1 cellular context compared by ENCODE assay signal in genomic region chr4:185332575-185333464, GRCh38.
TF ChIP-seq lines count a peak whose summit lies in the region.

No MANE protein-coding gene starts in this region.

TF ChIP-seq in HepG2, 621 proteins besides CTCF, POLR2A, EP300 and RAD21 (continued from another document):
- TF ChIP-seq ZNF672 (CRISPR knock-in tag; IDR thresholded peaks at IDR 0.05), result no peak
- TF ChIP-seq IRF1 (CRISPR knock-in tag; IDR thresholded peaks at IDR 0.05; ENCODE audit: low read depth), result no peak
- TF ChIP-seq, protein P1, sequence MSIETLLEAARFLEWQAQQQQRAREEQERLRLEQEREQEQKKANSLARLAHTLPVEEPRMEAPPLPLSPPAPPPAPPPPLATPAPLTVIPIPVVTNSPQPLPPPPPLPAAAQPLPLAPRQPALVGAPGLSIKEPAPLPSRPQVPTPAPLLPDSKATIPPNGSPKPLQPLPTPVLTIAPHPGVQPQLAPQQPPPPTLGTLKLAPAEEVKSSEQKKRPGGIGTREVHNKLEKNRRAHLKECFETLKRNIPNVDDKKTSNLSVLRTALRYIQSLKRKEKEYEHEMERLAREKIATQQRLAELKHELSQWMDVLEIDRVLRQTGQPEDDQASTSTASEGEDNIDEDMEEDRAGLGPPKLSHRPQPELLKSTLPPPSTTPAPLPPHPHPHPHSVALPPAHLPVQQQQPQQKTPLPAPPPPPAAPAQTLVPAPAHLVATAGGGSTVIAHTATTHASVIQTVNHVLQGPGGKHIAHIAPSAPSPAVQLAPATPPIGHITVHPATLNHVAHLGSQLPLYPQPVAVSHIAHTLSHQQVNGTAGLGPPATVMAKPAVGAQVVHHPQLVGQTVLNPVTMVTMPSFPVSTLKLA (IDR thresholded peaks at IDR 0.05), result no peak
- TF ChIP-seq MXD4 (CRISPR knock-in tag; IDR thresholded peaks at IDR 0.05), result no peak
- TF ChIP-seq, protein P2, sequence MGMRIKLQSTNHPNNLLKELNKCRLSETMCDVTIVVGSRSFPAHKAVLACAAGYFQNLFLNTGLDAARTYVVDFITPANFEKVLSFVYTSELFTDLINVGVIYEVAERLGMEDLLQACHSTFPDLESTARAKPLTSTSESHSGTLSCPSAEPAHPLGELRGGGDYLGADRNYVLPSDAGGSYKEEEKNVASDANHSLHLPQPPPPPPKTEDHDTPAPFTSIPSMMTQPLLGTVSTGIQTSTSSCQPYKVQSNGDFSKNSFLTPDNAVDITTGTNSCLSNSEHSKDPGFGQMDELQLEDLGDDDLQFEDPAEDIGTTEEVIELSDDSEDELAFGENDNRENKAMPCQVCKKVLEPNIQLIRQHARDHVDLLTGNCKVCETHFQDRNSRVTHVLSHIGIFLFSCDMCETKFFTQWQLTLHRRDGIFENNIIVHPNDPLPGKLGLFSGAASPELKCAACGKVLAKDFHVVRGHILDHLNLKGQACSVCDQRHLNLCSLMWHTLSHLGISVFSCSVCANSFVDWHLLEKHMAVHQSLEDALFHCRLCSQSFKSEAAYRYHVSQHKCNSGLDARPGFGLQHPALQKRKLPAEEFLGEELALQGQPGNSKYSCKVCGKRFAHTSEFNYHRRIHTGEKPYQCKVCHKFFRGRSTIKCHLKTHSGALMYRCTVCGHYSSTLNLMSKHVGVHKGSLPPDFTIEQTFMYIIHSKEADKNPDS (CRISPR knock-in tag; IDR thresholded peaks at IDR 0.05), result no peak
- TF ChIP-seq, protein P3, sequence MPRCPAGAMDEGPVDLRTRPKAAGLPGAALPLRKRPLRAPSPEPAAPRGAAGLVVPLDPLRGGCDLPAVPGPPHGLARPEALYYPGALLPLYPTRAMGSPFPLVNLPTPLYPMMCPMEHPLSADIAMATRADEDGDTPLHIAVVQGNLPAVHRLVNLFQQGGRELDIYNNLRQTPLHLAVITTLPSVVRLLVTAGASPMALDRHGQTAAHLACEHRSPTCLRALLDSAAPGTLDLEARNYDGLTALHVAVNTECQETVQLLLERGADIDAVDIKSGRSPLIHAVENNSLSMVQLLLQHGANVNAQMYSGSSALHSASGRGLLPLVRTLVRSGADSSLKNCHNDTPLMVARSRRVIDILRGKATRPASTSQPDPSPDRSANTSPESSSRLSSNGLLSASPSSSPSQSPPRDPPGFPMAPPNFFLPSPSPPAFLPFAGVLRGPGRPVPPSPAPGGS (CRISPR knock-in tag; IDR thresholded peaks at IDR 0.05), result no peak
- no peak for TF ChIP-seq NRL (CRISPR knock-in tag; IDR thresholded peaks at IDR 0.05; ENCODE audit: borderline replicate concordance)
- TF ChIP-seq ZNF136 (CRISPR knock-in tag; IDR thresholded peaks at IDR 0.05; ENCODE audit: low read depth), result no peak
- TF ChIP-seq SYNCRIP (IDR thresholded peaks at IDR 0.05; ENCODE audit: insufficient read depth, low read depth, low read length), result no peak
- TF ChIP-seq ZNF10 (CRISPR knock-in tag; IDR thresholded peaks at IDR 0.05; ENCODE audit: borderline replicate concordance, low read depth), result no peak
- TF ChIP-seq, protein P4, sequence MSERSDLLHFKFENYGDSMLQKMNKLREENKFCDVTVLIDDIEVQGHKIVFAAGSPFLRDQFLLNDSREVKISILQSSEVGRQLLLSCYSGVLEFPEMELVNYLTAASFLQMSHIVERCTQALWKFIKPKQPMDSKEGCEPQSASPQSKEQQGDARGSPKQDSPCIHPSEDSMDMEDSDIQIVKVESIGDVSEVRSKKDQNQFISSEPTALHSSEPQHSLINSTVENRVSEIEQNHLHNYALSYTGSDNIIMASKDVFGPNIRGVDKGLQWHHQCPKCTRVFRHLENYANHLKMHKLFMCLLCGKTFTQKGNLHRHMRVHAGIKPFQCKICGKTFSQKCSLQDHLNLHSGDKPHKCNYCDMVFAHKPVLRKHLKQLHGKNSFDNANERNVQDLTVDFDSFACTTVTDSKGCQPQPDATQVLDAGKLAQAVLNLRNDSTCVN (CRISPR knock-in tag; IDR thresholded peaks at IDR 0.05; ENCODE audit: borderline replicate concordance), result no peak
- TF ChIP-seq ZBTB8A (CRISPR knock-in tag; IDR thresholded peaks at IDR 0.05; ENCODE audit: borderline replicate concordance, low read depth), result no peak
- TF ChIP-seq MBNL3 (CRISPR knock-in tag; conservative IDR thresholded peaks at IDR 0.05), result no peak
- TF ChIP-seq, protein P5, sequence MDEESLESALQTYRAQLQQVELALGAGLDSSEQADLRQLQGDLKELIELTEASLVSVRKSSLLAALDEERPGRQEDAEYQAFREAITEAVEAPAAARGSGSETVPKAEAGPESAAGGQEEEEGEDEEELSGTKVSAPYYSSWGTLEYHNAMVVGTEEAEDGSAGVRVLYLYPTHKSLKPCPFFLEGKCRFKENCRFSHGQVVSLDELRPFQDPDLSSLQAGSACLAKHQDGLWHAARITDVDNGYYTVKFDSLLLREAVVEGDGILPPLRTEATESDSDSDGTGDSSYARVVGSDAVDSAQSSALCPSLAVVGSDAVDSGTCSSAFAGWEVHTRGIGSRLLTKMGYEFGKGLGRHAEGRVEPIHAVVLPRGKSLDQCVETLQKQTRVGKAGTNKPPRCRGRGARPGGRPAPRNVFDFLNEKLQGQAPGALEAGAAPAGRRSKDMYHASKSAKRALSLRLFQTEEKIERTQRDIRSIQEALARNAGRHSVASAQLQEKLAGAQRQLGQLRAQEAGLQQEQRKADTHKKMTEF (CRISPR knock-in tag; IDR thresholded peaks at IDR 0.05), result 0 out of 2 replicates have a peak, but pooled peaks have one; percentile 35
- no peak; the same call in 1 of the 2 replicates for TF ChIP-seq HNF4G (IDR thresholded peaks at IDR 0.05; ENCODE audit: borderline replicate concordance, low read depth, low read length)
- no peak for TF ChIP-seq HNF4G (CRISPR knock-in tag; IDR thresholded peaks at IDR 0.05; ENCODE audit: borderline replicate concordance, low read depth)
- TF ChIP-seq, protein P6, sequence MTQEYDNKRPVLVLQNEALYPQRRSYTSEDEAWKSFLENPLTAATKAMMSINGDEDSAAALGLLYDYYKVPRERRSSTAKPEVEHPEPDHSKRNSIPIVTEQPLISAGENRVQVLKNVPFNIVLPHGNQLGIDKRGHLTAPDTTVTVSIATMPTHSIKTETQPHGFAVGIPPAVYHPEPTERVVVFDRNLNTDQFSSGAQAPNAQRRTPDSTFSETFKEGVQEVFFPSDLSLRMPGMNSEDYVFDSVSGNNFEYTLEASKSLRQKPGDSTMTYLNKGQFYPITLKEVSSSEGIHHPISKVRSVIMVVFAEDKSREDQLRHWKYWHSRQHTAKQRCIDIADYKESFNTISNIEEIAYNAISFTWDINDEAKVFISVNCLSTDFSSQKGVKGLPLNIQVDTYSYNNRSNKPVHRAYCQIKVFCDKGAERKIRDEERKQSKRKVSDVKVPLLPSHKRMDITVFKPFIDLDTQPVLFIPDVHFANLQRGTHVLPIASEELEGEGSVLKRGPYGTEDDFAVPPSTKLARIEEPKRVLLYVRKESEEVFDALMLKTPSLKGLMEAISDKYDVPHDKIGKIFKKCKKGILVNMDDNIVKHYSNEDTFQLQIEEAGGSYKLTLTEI (CRISPR knock-in tag; conservative IDR thresholded peaks at IDR 0.05), result no peak
- no peak for TF ChIP-seq RNF219 (CRISPR knock-in tag; IDR thresholded peaks at IDR 0.05)
- no peak for TF ChIP-seq TARDBP (CRISPR knock-in tag; IDR thresholded peaks at IDR 0.05)
- no peak for TF ChIP-seq SRSF4 (IDR thresholded peaks at IDR 0.05; ENCODE audit: low read depth, low read length, poor library complexity, severe bottlenecking)
- TF ChIP-seq CC2D1A (CRISPR knock-in tag; IDR thresholded peaks at IDR 0.05), result no peak
- no peak for TF ChIP-seq ZNF275 (CRISPR knock-in tag; IDR thresholded peaks at IDR 0.05; ENCODE audit: borderline replicate concordance)
- TF ChIP-seq FOXK2 (IDR thresholded peaks at IDR 0.05), result 0 out of 2 replicates have a peak, but pooled peaks have one; percentile 7
- no peak for TF ChIP-seq GATA4 (IDR thresholded peaks at IDR 0.05; ENCODE audit: borderline replicate concordance, low read depth)
- TF ChIP-seq SALL1 (CRISPR knock-in tag; IDR thresholded peaks at IDR 0.05), result peak; percentile 27; the same call in 1 of the 2 replicates
- no peak for TF ChIP-seq ZNF615 (CRISPR knock-in tag; IDR thresholded peaks at IDR 0.05; ENCODE audit: borderline replicate concordance)
